In the genomic region with DNA sequence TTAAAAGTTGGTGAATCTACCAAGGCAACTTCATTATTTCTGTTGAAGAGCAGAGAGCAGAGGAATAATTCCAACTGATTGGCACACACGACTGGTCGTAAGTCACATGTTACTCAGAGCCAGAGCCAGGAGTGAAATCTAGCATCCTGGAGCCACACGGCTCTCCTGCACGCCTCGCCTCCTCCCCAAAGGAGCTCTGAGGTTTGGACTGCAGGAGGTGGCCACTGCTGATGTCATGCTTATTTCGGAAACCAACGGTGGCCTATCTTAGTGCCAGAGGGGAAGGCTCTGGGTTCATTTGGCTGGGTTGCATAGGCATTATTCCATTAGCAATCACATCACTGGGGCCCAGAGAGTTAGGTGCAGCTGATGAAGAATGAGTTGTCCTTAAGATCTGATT, we compare ENCODE assay signal across 2 cellular contexts.
TF ChIP-seq lines count a peak whose summit lies in the region.

No MANE protein-coding gene starts in this region.

TF ChIP-seq in GM23338, 12 proteins besides CTCF, POLR2A, EP300 and RAD21 (continued from another document and continues in another):
- TF ChIP-seq, protein P1, sequence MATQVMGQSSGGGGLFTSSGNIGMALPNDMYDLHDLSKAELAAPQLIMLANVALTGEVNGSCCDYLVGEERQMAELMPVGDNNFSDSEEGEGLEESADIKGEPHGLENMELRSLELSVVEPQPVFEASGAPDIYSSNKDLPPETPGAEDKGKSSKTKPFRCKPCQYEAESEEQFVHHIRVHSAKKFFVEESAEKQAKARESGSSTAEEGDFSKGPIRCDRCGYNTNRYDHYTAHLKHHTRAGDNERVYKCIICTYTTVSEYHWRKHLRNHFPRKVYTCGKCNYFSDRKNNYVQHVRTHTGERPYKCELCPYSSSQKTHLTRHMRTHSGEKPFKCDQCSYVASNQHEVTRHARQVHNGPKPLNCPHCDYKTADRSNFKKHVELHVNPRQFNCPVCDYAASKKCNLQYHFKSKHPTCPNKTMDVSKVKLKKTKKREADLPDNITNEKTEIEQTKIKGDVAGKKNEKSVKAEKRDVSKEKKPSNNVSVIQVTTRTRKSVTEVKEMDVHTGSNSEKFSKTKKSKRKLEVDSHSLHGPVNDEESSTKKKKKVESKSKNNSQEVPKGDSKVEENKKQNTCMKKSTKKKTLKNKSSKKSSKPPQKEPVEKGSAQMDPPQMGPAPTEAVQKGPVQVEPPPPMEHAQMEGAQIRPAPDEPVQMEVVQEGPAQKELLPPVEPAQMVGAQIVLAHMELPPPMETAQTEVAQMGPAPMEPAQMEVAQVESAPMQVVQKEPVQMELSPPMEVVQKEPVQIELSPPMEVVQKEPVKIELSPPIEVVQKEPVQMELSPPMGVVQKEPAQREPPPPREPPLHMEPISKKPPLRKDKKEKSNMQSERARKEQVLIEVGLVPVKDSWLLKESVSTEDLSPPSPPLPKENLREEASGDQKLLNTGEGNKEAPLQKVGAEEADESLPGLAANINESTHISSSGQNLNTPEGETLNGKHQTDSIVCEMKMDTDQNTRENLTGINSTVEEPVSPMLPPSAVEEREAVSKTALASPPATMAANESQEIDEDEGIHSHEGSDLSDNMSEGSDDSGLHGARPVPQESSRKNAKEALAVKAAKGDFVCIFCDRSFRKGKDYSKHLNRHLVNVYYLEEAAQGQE (IDR thresholded peaks at IDR 0.05; ENCODE audit: unreplicated experiment), result no peak
- TF ChIP-seq EZH2 (IDR thresholded peaks at IDR 0.05; ENCODE audit: low read depth, unreplicated experiment), result no peak
- TF ChIP-seq POLR2AphosphoS5 (IDR thresholded peaks at IDR 0.05; ENCODE audit: low read depth), result no peak
- TF ChIP-seq STAT1 (IDR thresholded peaks at IDR 0.05; ENCODE audit: unreplicated experiment), result no peak
- TF ChIP-seq ZNF331 (CRISPR knock-in tag; IDR thresholded peaks at IDR 0.05; ENCODE audit: low read depth), result no peak
- TF ChIP-seq CREB1 (CRISPR knock-in tag; IDR thresholded peaks at IDR 0.05; ENCODE audit: low read depth), result no peak
- TF ChIP-seq, protein P2, sequence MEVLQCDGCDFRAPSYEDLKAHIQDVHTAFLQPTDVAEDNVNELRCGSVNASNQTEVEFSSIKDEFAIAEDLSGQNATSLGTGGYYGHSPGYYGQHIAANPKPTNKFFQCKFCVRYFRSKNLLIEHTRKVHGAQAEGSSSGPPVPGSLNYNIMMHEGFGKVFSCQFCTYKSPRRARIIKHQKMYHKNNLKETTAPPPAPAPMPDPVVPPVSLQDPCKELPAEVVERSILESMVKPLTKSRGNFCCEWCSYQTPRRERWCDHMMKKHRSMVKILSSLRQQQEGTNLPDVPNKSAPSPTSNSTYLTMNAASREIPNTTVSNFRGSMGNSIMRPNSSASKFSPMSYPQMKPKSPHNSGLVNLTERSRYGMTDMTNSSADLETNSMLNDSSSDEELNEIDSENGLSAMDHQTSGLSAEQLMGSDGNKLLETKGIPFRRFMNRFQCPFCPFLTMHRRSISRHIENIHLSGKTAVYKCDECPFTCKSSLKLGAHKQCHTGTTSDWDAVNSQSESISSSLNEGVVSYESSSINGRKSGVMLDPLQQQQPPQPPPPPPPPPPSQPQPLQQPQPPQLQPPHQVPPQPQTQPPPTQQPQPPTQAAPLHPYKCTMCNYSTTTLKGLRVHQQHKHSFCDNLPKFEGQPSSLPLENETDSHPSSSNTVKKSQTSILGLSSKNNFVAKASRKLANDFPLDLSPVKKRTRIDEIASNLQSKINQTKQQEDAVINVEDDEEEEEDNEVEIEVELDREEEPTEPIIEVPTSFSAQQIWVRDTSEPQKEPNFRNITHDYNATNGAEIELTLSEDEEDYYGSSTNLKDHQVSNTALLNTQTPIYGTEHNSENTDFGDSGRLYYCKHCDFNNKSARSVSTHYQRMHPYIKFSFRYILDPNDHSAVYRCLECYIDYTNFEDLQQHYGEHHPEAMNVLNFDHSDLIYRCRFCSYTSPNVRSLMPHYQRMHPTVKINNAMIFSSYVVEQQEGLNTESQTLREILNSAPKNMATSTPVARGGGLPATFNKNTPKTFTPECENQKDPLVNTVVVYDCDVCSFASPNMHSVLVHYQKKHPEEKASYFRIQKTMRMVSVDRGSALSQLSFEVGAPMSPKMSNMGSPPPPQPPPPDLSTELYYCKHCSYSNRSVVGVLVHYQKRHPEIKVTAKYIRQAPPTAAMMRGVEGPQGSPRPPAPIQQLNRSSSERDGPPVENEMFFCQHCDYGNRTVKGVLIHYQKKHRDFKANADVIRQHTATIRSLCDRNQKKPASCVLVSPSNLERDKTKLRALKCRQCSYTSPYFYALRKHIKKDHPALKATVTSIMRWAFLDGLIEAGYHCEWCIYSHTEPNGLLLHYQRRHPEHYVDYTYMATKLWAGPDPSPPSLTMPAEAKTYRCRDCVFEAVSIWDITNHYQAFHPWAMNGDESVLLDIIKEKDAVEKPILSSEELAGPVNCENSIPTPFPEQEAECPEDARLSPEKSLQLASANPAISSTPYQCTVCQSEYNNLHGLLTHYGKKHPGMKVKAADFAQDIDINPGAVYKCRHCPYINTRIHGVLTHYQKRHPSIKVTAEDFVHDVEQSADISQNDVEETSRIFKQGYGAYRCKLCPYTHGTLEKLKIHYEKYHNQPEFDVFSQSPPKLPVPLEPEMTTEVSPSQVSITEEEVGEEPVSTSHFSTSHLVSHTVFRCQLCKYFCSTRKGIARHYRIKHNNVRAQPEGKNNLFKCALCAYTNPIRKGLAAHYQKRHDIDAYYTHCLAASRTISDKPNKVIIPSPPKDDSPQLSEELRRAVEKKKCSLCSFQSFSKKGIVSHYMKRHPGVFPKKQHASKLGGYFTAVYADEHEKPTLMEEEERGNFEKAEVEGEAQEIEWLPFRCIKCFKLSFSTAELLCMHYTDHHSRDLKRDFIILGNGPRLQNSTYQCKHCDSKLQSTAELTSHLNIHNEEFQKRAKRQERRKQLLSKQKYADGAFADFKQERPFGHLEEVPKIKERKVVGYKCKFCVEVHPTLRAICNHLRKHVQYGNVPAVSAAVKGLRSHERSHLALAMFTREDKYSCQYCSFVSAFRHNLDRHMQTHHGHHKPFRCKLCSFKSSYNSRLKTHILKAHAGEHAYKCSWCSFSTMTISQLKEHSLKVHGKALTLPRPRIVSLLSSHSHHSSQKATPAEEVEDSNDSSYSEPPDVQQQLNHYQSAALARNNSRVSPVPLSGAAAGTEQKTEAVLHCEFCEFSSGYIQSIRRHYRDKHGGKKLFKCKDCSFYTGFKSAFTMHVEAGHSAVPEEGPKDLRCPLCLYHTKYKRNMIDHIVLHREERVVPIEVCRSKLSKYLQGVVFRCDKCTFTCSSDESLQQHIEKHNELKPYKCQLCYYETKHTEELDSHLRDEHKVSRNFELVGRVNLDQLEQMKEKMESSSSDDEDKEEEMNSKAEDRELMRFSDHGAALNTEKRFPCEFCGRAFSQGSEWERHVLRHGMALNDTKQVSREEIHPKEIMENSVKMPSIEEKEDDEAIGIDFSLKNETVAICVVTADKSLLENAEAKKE (CRISPR knock-in tag; IDR thresholded peaks at IDR 0.05), result no peak
- no peak for TF ChIP-seq ZNF114 (CRISPR knock-in tag; IDR thresholded peaks at IDR 0.05)
- TF ChIP-seq EZH2phosphoT487 (IDR thresholded peaks at IDR 0.05; ENCODE audit: unreplicated experiment), result no peak
- no peak for TF ChIP-seq JUNB (IDR thresholded peaks at IDR 0.05; ENCODE audit: unreplicated experiment)

TF ChIP-seq in IMR-90, 13 proteins besides CTCF, POLR2A, EP300 and RAD21 (continued from another document):
- TF ChIP-seq, protein P3, sequence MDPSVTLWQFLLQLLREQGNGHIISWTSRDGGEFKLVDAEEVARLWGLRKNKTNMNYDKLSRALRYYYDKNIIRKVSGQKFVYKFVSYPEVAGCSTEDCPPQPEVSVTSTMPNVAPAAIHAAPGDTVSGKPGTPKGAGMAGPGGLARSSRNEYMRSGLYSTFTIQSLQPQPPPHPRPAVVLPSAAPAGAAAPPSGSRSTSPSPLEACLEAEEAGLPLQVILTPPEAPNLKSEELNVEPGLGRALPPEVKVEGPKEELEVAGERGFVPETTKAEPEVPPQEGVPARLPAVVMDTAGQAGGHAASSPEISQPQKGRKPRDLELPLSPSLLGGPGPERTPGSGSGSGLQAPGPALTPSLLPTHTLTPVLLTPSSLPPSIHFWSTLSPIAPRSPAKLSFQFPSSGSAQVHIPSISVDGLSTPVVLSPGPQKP (IDR thresholded peaks at IDR 0.05; ENCODE audit: borderline replicate concordance, low read depth, low read length), result no peak
- TF ChIP-seq CHD1 (IDR thresholded peaks at IDR 0.05; ENCODE audit: low read depth, low read length), result no peak
- no peak for TF ChIP-seq RCOR1 (IDR thresholded peaks at IDR 0.05; ENCODE audit: insufficient replicate concordance, low read length)
